ENCODE assay signal across 17 cellular contexts in the genomic region with DNA sequence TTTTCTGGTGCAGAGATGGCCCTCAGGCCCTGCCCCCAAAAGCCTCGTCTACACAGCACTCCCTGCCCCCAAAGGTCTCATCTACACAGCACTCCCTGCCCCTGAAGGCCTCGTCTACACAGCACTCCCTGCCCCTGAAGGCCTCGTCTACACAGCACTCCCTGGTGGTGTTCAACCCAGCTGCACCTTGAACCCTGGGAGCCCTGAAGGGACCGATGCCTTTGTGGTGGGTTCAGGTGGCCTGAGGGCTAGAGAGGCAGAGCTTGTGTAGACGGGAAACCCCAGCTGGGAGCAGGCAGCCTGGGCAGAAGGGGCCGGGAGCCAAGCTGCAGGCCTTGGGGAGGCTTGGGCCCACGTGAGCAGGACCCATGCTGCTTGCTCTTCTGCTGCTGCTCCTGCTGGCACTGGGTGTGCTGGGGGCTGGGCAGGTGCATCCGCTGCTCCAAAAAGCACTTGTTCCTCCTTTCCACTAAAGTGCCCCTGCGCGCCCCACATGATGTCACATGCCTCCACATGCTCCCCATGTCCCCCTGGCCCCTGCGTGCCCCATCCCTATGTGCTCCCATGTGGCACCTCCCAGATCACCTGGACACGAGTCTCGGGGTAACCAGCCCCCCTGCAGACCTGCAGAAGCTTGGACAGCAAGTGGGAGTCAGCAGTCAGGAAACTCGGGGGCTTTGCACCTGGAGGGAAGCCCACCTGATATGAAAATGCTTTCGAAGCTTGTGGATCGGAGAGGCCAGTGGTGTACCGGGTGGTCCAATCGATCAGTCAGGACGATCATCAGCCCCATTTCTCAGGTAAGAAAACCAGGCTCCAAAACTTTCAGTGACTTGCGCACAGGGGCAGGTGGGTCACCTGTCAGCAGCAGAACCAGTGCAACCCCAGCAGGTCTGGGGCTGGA.
A peak's percentile ranks its signal among the peaks of the same experiment; 100 is the strongest.
DNase-seq lines count a peak whose midpoint lies in the region; ATAC-seq and TF ChIP-seq lines count a peak whose summit lies in the region.
"Had no signal": no experiment of that assay in that cellular context is flagged by ENCODE, and none has a peak within 500 bp of the region (broad histone marks: within the 10 kb centered on the region; RNA-seq: fewer than 3 reads in every experiment).

No MANE protein-coding gene starts in this region.

- H3K9ac ChIP-seq in BLaER1 treated with 17β-estradiol and CSF1 and Interleukin-3, amounts not matched to agents 10 nM and 100 nM, result no peak overlapping the region

- no TSS peak for BruUV-seq in A673 (replicated peaks; lab: Mats Ljungman, UMichigan)

- H3K9me3 ChIP-seq in A673 (ENCODE audit: low read depth, low read length, poor library complexity, severe bottlenecking), result no peaks in the 10 kb centered on the region
- H3K9me3 ChIP-seq in BLaER1 treated with 17β-estradiol and CSF1 and Interleukin-3, amounts not matched to agents 10 nM and 100 nM (replicated peaks in 1 of 11), result no peaks in the 10 kb centered on the region

- no peaks in the 10 kb centered on the region; a peak in 1 of 22 replicates for H4K20me1 ChIP-seq in BLaER1 treated with 17β-estradiol and CSF1 and Interleukin-3, amounts not matched to agents 10 nM and 100 nM

- no peak overlapping the region for H3K4me3 ChIP-seq in A673 (ENCODE audit: low read depth, low read length, poor library complexity, severe bottlenecking)
- no peak overlapping the region for H3K4me3 ChIP-seq in BLaER1 treated with 17β-estradiol and CSF1 and Interleukin-3, amounts not matched to agents 10 nM and 100 nM
- H3K4me3 ChIP-seq: hepatocyte, PC-9, smooth muscle cell had no signal

- peak overlapping the region; percentile 13 to 72 (median 57); a peak in 19 of 22 replicates for H3K4me2 ChIP-seq in BLaER1 treated with 17β-estradiol and CSF1 and Interleukin-3, amounts not matched to agents 10 nM and 100 nM
- H3K4me2 ChIP-seq: hepatocyte, PC-9, smooth muscle cell had no signal

- ATAC-seq in HG03039 (IDR thresholded peaks at IDR 0.05; ENCODE audit: unreplicated experiment), result no peak

- no peaks in the 10 kb centered on the region for H3K4me1 ChIP-seq in A673 (ENCODE audit: insufficient read depth, low read length, poor library complexity, severe bottlenecking)
- peaks cover 23 to 64% (median 47%) of the 10 kb centered on the region in 10 experiments; a peak in 18 of 20 replicates for H3K4me1 ChIP-seq in BLaER1 treated with 17β-estradiol and CSF1 and Interleukin-3, amounts not matched to agents 10 nM and 100 nM

- no peaks in the 10 kb centered on the region for H3K9me3 Mint-ChIP-seq in chondrocyte (ENCODE audit: low read depth)
- H3K9me3 Mint-ChIP-seq in nephron, result no peaks in the 10 kb centered on the region
- H3K9me3 Mint-ChIP-seq in HFFc6, result 0 out of 2 replicates have a peak, but pooled peaks cover 4% of the 10 kb centered on the region

- no peaks in the 10 kb centered on the region for H3K27me3 ChIP-seq in A673 (replicated peaks; ENCODE audit: insufficient read depth, low read depth, low read length, poor library complexity)
- H3K27me3 ChIP-seq in BLaER1 treated with 17β-estradiol and CSF1 and Interleukin-3, amounts not matched to agents 10 nM and 100 nM, result no peaks in the 10 kb centered on the region
- H3K27me3 ChIP-seq: hepatocyte had no signal

- no peaks in the 10 kb centered on the region for H3K27me3 Mint-ChIP-seq in chondrocyte (ENCODE audit: low read depth)
- H3K27me3 Mint-ChIP-seq in nephron (ENCODE audit: low read depth), result peaks cover 3% of the 10 kb centered on the region
- peaks cover 6% of the 10 kb centered on the region for H3K27me3 Mint-ChIP-seq in HFFc6 (ENCODE audit: insufficient read depth)
- H3K27me3 Mint-ChIP-seq: activated CD4-positive, alpha-beta T cell treated with anti-CD3 and anti-CD28 coated beads, Interleukin-2, amount 10 ng/mL, durations not matched to agents 7 days and 5 days; activated naive CD8-positive, alpha-beta T cell had no signal

- POLR2A ChIA-PET in A673 (lab: Charles Lee; ENCODE audit: low non-redundant PET), result no interaction called here

- H3K4me1 Mint-ChIP-seq in chondrocyte (ENCODE audit: low read depth) (peaks cover 22% of the 10 kb centered on the region), nephron (peaks cover 50% of the 10 kb centered on the region), HFFc6 (ENCODE audit: low read depth) (no peaks in the 10 kb centered on the region)

- DNase-seq in A673 (ENCODE audit: low spot score) (no peak), chondrocyte (ENCODE audit: low spot score) (peak; percentile 86), HFFc6 (no peak)
- DNase-seq in stimulated activated CD4-positive, alpha-beta T cell treated with anti-CD3 and anti-CD28 coated beads, Interleukin-2, amount 100 ng/mL, for 48 hours, result no peak
- DNase-seq: activated CD4-positive, alpha-beta T cell treated with anti-CD3 and anti-CD28 coated beads, Interleukin-2, amount 10 ng/mL, durations not matched to agents 7 days and 5 days; activated T-cell treated with anti-CD3 and anti-CD28 coated beads for 4 hours; kidney glomerular epithelial cell; NCI-H1417 treated with DMSO at 0.1 percent for 48 hours; NCI-H748 treated with DMSO at 0.1 percent for 48 hours; PC-9 had no signal

- TF ChIP-seq CTCF in A673 (conservative IDR thresholded peaks at IDR 0.05; ENCODE audit: low read depth, low read length) (0 out of 2 replicates have a peak, but pooled peaks have one; percentile 9), chondrocyte (IDR thresholded peaks at IDR 0.05) (no peak), nephron (IDR thresholded peaks at IDR 0.05; ENCODE audit: unreplicated experiment in 3 of 3) (no peak), HFFc6 (IDR thresholded peaks at IDR 0.05) (no peak)

- CTCF ChIA-PET in A673 (lab: Charles Lee), result no interaction called here

- H3K36me3 ChIP-seq in A673 (ENCODE audit: insufficient read depth, low read length, poor library complexity, severe bottlenecking), result no peaks in the 10 kb centered on the region
- no peaks in the 10 kb centered on the region for H3K36me3 ChIP-seq in BLaER1 treated with 17β-estradiol and CSF1 and Interleukin-3, amounts not matched to agents 10 nM and 100 nM

- H3K36me3 Mint-ChIP-seq in chondrocyte (ENCODE audit: low read depth), result no peaks in the 10 kb centered on the region
- H3K36me3 Mint-ChIP-seq in nephron (ENCODE audit: low read depth), result no peaks in the 10 kb centered on the region
- no peaks in the 10 kb centered on the region; the same call in 1 of the 2 replicates for H3K36me3 Mint-ChIP-seq in HFFc6 (ENCODE audit: low read depth)
- H3K36me3 Mint-ChIP-seq: activated naive CD8-positive, alpha-beta T cell; brain had no signal

- intact Hi-C loops in A673 (cut with micrococcal nuclease; ENCODE audit: unreplicated experiment), result no loop called here

- H3K4me3 Mint-ChIP-seq in chondrocyte (ENCODE audit: unreplicated experiment) (no peak overlapping the region), nephron (no peak overlapping the region), HFFc6 (no peak overlapping the region)
- H3K4me3 Mint-ChIP-seq: activated CD4-positive, alpha-beta T cell treated with anti-CD3 and anti-CD28 coated beads, Interleukin-2, amount 10 ng/mL, durations not matched to agents 7 days and 5 days; activated naive CD8-positive, alpha-beta T cell; brain had no signal

- no peak overlapping the region for H3K27ac Mint-ChIP-seq in chondrocyte (ENCODE audit: unreplicated experiment)
- H3K27ac Mint-ChIP-seq in nephron, result peak overlapping the region in 2 of 3 experiments; percentile 60 to 73
- no peak overlapping the region for H3K27ac Mint-ChIP-seq in HFFc6
- H3K27ac Mint-ChIP-seq: activated naive CD8-positive, alpha-beta T cell had no signal

- no peak overlapping the region for H3K27ac ChIP-seq in A673 (ENCODE audit: low read depth, low read length, poor library complexity, severe bottlenecking)
- peak overlapping the region in 2 of 11 experiments; percentile 9 to 40; a peak in 2 of 22 replicates for H3K27ac ChIP-seq in BLaER1 treated with 17β-estradiol and CSF1 and Interleukin-3, amounts not matched to agents 10 nM and 100 nM
- H3K27ac ChIP-seq: hepatocyte, PC-9 had no signal

Comparison
In these comparisons a context has a peak if more than half of its experiments do, and no peak if none do; other contexts are left out.
1. H3K27ac Mint-ChIP-seq: peak in nephron (2 of 3); none in chondrocyte (single experiment) and HFFc6 (single experiment).